Comparison of ENCODE assay signal across 2 cellular contexts in the genomic region with DNA sequence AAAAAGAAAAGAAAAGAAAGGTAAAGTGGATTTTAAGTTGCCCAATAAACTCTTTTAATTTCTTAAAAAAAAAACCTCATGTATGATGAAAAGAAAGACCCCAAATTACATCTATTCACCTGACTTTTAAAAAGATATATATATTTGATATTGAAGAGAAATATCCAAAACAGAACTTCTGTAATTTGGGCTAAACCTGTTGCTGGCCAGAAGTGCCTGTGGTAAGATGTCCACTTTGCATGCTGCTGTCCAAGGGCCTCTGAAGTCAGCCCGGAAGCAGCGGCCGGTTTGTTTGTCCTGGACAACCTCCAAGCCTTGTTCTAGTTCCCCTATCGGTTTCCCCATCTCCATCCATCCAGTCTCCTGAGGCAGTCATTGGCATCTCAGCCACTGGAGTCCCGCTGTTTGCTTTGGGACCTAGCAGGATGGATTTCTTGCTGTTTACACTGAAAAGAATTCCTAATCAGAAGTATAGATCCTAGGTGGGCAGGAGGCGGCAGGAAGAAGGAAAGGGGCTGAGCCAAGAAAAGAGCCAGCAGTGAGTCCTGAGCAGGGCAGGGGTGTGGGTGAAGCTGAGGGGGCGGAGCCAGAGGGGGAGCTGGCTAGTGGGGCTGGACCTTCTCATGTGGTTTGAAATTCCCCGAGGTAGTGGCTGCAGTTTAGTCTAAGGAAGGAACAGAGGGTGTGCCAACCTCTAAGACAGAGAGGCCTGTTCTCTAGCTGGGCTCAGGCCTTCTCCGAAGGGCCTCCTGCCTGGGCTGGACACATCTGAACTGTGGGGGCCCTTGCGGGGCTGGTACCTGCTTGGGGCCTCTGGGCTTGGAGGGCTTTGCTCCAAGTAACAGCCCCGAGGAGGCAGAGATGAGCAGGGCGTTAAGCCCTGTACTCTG.
A peak's percentile ranks its signal among the peaks of the same experiment; 100 is the strongest.
TF ChIP-seq lines count a peak whose summit lies in the region.

No MANE protein-coding gene starts in this region.

TF ChIP-seq in A549, 52 proteins besides CTCF, POLR2A, EP300 and RAD21:
- TF ChIP-seq GATA3 (IDR thresholded peaks at IDR 0.05; ENCODE audit: borderline replicate concordance) (peak; percentile 90), JUN (IDR thresholded peaks at IDR 0.05) (peak in 1 of 2 experiments; percentile 22; a peak in 1 of 5 replicates), HMGXB4 (CRISPR knock-in tag; IDR thresholded peaks at IDR 0.05; ENCODE audit: borderline replicate concordance) (no peak)

TF ChIP-seq in K562, 482 proteins besides CTCF, POLR2A, EP300 and RAD21 (continued from another document):
- TF ChIP-seq, protein P1, sequence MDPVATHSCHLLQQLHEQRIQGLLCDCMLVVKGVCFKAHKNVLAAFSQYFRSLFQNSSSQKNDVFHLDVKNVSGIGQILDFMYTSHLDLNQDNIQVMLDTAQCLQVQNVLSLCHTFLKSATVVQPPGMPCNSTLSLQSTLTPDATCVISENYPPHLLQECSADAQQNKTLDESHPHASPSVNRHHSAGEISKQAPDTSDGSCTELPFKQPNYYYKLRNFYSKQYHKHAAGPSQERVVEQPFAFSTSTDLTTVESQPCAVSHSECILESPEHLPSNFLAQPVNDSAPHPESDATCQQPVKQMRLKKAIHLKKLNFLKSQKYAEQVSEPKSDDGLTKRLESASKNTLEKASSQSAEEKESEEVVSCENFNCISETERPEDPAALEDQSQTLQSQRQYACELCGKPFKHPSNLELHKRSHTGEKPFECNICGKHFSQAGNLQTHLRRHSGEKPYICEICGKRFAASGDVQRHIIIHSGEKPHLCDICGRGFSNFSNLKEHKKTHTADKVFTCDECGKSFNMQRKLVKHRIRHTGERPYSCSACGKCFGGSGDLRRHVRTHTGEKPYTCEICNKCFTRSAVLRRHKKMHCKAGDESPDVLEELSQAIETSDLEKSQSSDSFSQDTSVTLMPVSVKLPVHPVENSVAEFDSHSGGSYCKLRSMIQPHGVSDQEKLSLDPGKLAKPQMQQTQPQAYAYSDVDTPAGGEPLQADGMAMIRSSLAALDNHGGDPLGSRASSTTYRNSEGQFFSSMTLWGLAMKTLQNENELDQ (CRISPR knock-in tag; IDR thresholded peaks at IDR 0.05; ENCODE audit: borderline replicate concordance) = no peak
- TF ChIP-seq XRCC5 (IDR thresholded peaks at IDR 0.05; ENCODE audit: low read depth, low read length) (no peak), CTBP1 (IDR thresholded peaks at IDR 0.05; ENCODE audit: borderline replicate concordance) (peak; percentile 89), KDM1A (IDR thresholded peaks at IDR 0.05) (peak in 1 of 2 experiments; percentile 33; a peak in 1 of 4 replicates), ETV1 (tag; conservative IDR thresholded peaks at IDR 0.05; ENCODE audit: low read depth) (peak; percentile 40), RCOR1 (IDR thresholded peaks at IDR 0.05; ENCODE audit: borderline replicate concordance in 1 of 2, low read depth in 2 of 2, low read length in 2 of 2) (peak in 1 of 2 experiments; percentile 85; a peak in 2 of 4 replicates)
